Comparison of ENCODE assay signal across 8 cellular contexts in the genomic region with DNA sequence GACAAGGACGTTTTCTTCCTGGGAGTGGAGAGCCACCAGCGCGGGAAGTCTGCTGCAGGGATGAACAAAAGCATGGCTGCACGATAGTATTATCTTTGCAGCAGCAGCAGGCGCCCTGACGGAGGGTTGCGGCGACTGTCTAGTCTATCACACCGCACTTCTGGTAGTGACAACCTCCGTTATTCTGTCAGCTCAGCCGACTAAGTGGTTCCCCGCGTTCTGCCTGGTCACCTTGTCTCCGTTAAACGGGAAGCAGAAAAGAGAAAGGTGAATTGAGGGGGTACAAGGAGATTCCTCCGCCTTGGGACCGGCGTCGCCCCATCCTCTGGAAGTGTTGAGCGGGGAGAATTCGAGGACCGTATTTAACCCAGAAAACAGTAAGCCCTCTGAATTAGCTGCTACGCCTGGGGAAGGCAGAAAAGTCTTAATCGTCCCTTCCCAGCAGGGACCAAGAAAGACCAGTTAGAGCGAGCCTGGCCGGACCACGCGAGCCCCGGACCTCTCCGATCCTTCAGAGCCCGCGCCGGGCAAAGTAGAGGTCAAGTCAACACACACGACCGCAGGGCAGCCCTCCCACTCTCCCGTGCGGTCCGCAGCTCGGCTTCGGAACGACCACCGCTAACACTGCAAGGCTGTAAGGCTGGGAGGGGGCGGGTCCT. TPM values are rescaled to one million over a fixed set of nuclear protein-coding genes. Genes with fewer than 3 reads are reported as not detected.
DNase-seq lines count a peak whose midpoint lies in the region; ATAC-seq lines count a peak whose summit lies in the region.

No MANE protein-coding gene starts in this region.

- H3K27ac Mint-ChIP-seq in natural killer cell treated with Interleukin-12 subunit alpha and Interleukin-12 subunit beta and Interleukin-15 and Interleukin-18, amount 100 ng/mL, for 72 hours = peak overlapping the region; percentile 67 to 79

- H3K4me1 Mint-ChIP-seq in natural killer cell treated with Interleukin-12 subunit alpha and Interleukin-12 subunit beta and Interleukin-15 and Interleukin-18, amount 100 ng/mL, for 72 hours (ENCODE audit: low read depth in 2 of 2) = peaks cover 14 to 24% of the 10 kb centered on the region in 2 donors

- no peaks in the 10 kb centered on the region for H3K9me3 Mint-ChIP-seq in natural killer cell treated with Interleukin-12 subunit alpha and Interleukin-12 subunit beta and Interleukin-15 and Interleukin-18, amount 100 ng/mL, for 72 hours

- peak overlapping the region; percentile 100 for H3K4me3 Mint-ChIP-seq in natural killer cell treated with Interleukin-12 subunit alpha and Interleukin-12 subunit beta and Interleukin-15 and Interleukin-18, amount 100 ng/mL, for 72 hours

- H3K27ac ChIP-seq in epithelial cell of prostate (peak overlapping the region; percentile 84), temporal lobe (ENCODE audit: low read depth, low read length) (peak overlapping the region; percentile 75)

- DNase-seq in NCI-H2029 (lab: John Stamatoyannopoulos, UW) (peak; percentile 31), NCI-H2029 treated with DMSO at 0.1 percent for 48 hours (lab: John Stamatoyannopoulos, UW) (no peak), NCI-H2171 treated with DMSO at 0.1 percent for 48 hours (lab: John Stamatoyannopoulos, UW) (peak; percentile 90), epithelial cell of prostate (ENCODE audit: low read depth, low spot score) (no peak)
- DNase-seq in activated CD4-positive, alpha-beta T cell treated with anti-CD3 and anti-CD28 coated beads, Interleukin-2, amount 50 U/mL, for 1 hour = peak; percentile 31
- DNase-seq in natural killer cell treated with Interleukin-12 subunit alpha and Interleukin-12 subunit beta and Interleukin-15 and Interleukin-18, amount 100 ng/mL, for 72 hours (ENCODE audit: low spot score) = no peak

- ATAC-seq in HG02973 (IDR thresholded peaks at IDR 0.05; ENCODE audit: unreplicated experiment) = peak; percentile 12
- ATAC-seq in natural killer cell treated with Interleukin-12 subunit alpha and Interleukin-12 subunit beta and Interleukin-15 and Interleukin-18, amount 100 ng/mL, for 72 hours = peak in 1 of 2 donors; percentile 15

- peaks cover 22 to 29% of the 10 kb centered on the region in 2 donors for H3K27me3 Mint-ChIP-seq in natural killer cell treated with Interleukin-12 subunit alpha and Interleukin-12 subunit beta and Interleukin-15 and Interleukin-18, amount 100 ng/mL, for 72 hours

- H3K36me3 Mint-ChIP-seq in natural killer cell treated with Interleukin-12 subunit alpha and Interleukin-12 subunit beta and Interleukin-15 and Interleukin-18, amount 100 ng/mL, for 72 hours = no peaks in the 10 kb centered on the region

RNA-seq across cellular contexts. Expression of a gene that starts 0.5 kb away (rescaled TPM):
- 10 to 100 TPM; 21.3 to 22.5 TPM for total RNA-seq in natural killer cell treated with Interleukin-12 subunit alpha and Interleukin-12 subunit beta and Interleukin-15 and Interleukin-18, amount 100 ng/mL, for 72 hours
- total RNA-seq in temporal lobe = 230 TPM

Comparison
In these comparisons a context has a peak if more than half of its experiments do, and no peak if none do; other contexts are left out.
1. DNase-seq: peak in NCI-H2029 (single experiment), NCI-H2171 treated with DMSO at 0.1 percent for 48 hours (single experiment) and activated CD4-positive, alpha-beta T cell treated with anti-CD3 and anti-CD28 coated beads, Interleukin-2, amount 50 U/mL, for 1 hour (single experiment); none in NCI-H2029 treated with DMSO at 0.1 percent for 48 hours (single experiment), epithelial cell of prostate (single experiment) and natural killer cell treated with Interleukin-12 subunit alpha and Interleukin-12 subunit beta and Interleukin-15 and Interleukin-18, amount 100 ng/mL, for 72 hours (single experiment).